Comparison of ENCODE assay signal across 8 cellular contexts in the genomic region with DNA sequence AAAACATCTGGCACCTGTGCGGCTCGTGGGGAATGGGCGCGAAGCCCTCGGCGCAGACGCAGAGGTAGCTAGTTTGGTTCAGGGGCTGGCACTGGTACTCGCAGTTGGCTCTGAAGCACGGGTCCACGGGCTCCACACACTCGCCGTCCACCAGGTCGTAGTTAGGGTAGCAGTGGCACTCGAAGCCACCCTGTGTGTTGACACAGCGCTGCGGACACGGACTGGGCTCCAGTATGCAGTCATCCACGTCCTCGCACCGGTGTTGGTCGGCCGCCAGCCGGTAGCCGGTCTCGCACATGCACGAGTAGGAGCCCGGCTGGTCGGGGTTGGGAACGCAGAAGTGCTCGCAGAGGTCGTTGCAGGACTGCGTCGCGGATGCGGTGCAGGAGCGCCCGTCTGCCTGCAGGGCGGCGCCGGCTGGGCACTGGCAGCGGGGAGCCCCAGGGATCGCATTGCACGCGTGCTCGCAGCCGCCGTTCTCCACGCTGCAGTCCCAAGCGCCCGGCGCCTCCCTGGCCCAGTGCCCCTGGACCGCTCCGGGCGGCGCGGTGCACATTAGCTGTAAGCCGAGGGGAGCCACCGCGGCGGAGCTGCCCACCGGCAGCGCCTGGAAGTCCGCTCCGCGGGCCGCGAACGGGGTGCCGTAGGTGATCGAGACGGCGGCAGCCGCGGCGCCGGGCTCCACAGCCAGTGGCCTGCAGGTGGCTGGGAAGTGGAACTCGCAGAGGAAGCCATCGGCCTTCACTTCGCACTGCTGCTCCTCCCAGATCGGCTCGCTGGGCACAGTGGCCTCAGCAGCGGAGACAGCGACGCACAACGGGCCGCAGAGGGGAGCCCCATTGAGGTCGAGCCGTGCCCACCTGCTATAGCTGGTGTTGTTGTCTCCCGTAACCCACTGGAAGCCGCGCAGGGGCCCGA. TPM values are rescaled to one million over a fixed set of nuclear protein-coding genes. Genes with fewer than 3 reads are reported as not detected.
DNase-seq lines count a peak whose midpoint lies in the region; ATAC-seq and TF ChIP-seq lines count a peak whose summit lies in the region.

No MANE protein-coding gene starts in this region.

- H3K36me3 Mint-ChIP-seq in CD4-positive, alpha-beta memory T cell = no peaks in the 10 kb centered on the region
- H3K36me3 Mint-ChIP-seq in activated T-cell treated with anti-CD3 and anti-CD28 coated beads, Interleukin-2, amount 50 U/mL, for 72 hours (ENCODE audit: insufficient read depth in 2 of 2) = peaks cover 2% of the 10 kb centered on the region in 2 donors

- peaks cover 6% of the 10 kb centered on the region for H3K4me1 ChIP-seq in CD4-positive, alpha-beta memory T cell (ENCODE audit: insufficient read depth, low read length)
- H3K4me1 ChIP-seq in IMR-90 (ENCODE audit: control insufficient read depth, insufficient read depth, low read length) = peaks cover 4% of the 10 kb centered on the region; the same call in 1 of the 2 replicates
- H3K4me1 ChIP-seq in trophoblast cell (ENCODE audit: control insufficient read depth in 1 of 2, insufficient read depth in 2 of 2, low read length in 2 of 2) = peaks cover 34 to 43% of the 10 kb centered on the region in 2 experiments

- intact Hi-C loops in CD4-positive, alpha-beta memory T cell (cut with micrococcal nuclease) = no loop called here
- intact Hi-C loops in IMR-90 (cut with micrococcal nuclease) = no loop called here
- intact Hi-C loops in cardiac septum (cut with DNase I) = loop anchor here (2.0 kb wide), 1 partner anchor 186 kb away; no protein-coding TSS in a partner anchor

- H3K27me3 Mint-ChIP-seq in CD4-positive, alpha-beta memory T cell = peaks cover 32 to 37% of the 10 kb centered on the region in 2 donors
- peaks cover 61% of the 10 kb centered on the region for H3K27me3 Mint-ChIP-seq in activated T-cell treated with anti-CD3 and anti-CD28 coated beads, Interleukin-2, amount 50 U/mL, for 72 hours (ENCODE audit: low read depth)

- H3K18ac ChIP-seq in IMR-90 (ENCODE audit: low read depth, low read length) = no peak overlapping the region
- H3K18ac ChIP-seq in trophoblast cell (ENCODE audit: low read length) = no peak overlapping the region

- no peak overlapping the region for H3K14ac ChIP-seq in IMR-90 (replicated peaks; ENCODE audit: low read depth, low read length)
- H3K14ac ChIP-seq in trophoblast cell (ENCODE audit: low read length) = no peak overlapping the region

- no peaks in the 10 kb centered on the region for H3K9me3 ChIP-seq in CD4-positive, alpha-beta memory T cell (ENCODE audit: control insufficient read depth in 1 of 2, low read length in 2 of 2)
- peaks cover 4% of the 10 kb centered on the region; the same call in 1 of the 2 replicates for H3K9me3 ChIP-seq in IMR-90 (ENCODE audit: control insufficient read depth, insufficient read depth, low read length)
- H3K9me3 ChIP-seq in trophoblast cell (ENCODE audit: insufficient read depth, low read depth, low read length) = peaks cover 7% of the 10 kb centered on the region

- no peaks in the 10 kb centered on the region for H3K36me3 ChIP-seq in CD4-positive, alpha-beta memory T cell (ENCODE audit: insufficient read depth, low read length)
- H3K36me3 ChIP-seq in IMR-90 (ENCODE audit: control insufficient read depth, insufficient read depth, low read length) = no peaks in the 10 kb centered on the region
- no peaks in the 10 kb centered on the region for H3K36me3 ChIP-seq in trophoblast cell (ENCODE audit: control insufficient read depth in 1 of 2, insufficient read depth in 2 of 2, low read length in 2 of 2)

- 0 out of 2 replicates have a peak, but pooled peaks have one; percentile 16 for TF ChIP-seq CTCF in IMR-90 (conservative IDR thresholded peaks at IDR 0.05; ENCODE audit: low read depth, low read length)

- DNase-seq in CD4-positive, alpha-beta memory T cell = peak in 3 of 5 donors; percentile 4 to 34 (median 9)
- DNase-seq in IMR-90 (peak; percentile 1), cardiac septum (ENCODE audit: low spot score) (peak; percentile 93), trophoblast cell (peak; percentile 22 to 55), occipital lobe (lab: John Stamatoyannopoulos, UW) (no peak), NCI-H1694 (lab: John Stamatoyannopoulos, UW) (no peak)
- peak; percentile 42 to 49 for DNase-seq in activated T-cell treated with anti-CD3 and anti-CD28 coated beads, Interleukin-2, amount 50 U/mL, for 72 hours

- H3K79me2 ChIP-seq in trophoblast cell (ENCODE audit: control insufficient read depth, insufficient read depth, low read length, poor library complexity) = peaks cover 2% of the 10 kb centered on the region

- peaks cover 0 to 8% (median 0%) of the 10 kb centered on the region in 8 donors for H3K9me3 Mint-ChIP-seq in CD4-positive, alpha-beta memory T cell
- no peaks in the 10 kb centered on the region for H3K9me3 Mint-ChIP-seq in activated T-cell treated with anti-CD3 and anti-CD28 coated beads, Interleukin-2, amount 50 U/mL, for 72 hours

- H2AK5ac ChIP-seq in IMR-90 (ENCODE audit: low read depth, low read length) (no peak overlapping the region), trophoblast cell (ENCODE audit: low read length) (no peak overlapping the region)

- H3K9me1 ChIP-seq in IMR-90 (ENCODE audit: insufficient read depth, low read length) = no peaks in the 10 kb centered on the region

- H3K27ac ChIP-seq in CD4-positive, alpha-beta memory T cell (ENCODE audit: low read depth, low read length) = no peak overlapping the region
- H3K27ac ChIP-seq in IMR-90 (ENCODE audit: insufficient read depth, low read length) (no peak overlapping the region), trophoblast cell (ENCODE audit: low read depth, low read length) (no peak overlapping the region)

- no peak overlapping the region for H4K12ac ChIP-seq in trophoblast cell (ENCODE audit: low read depth, low read length)

- 5% methylated on average over 52 of the region's 92 CpGs; no CpG with 5 or more reads in 1 of the 2 experiments for WGBS in IMR-90 (ENCODE audit: extremely low coverage in 2 of 2, insufficient read length in 1 of 2), 2 experiments
- WGBS in trophoblast cell (ENCODE audit: extremely low coverage, insufficient coverage, insufficient read length) = no CpG with 5 or more reads among the region's 92 CpGs

- no peak overlapping the region for H4K8ac ChIP-seq in IMR-90 (ENCODE audit: low read depth in 2 of 2, low read length in 2 of 2)
- H4K8ac ChIP-seq in trophoblast cell (ENCODE audit: low read depth, low read length) = no peak overlapping the region

- H3K27me3 ChIP-seq in CD4-positive, alpha-beta memory T cell (ENCODE audit: insufficient read depth, low read length) = peaks cover 3% of the 10 kb centered on the region
- H3K27me3 ChIP-seq in IMR-90 (ENCODE audit: control insufficient read depth, insufficient read depth, low read length) (peaks cover 76% of the 10 kb centered on the region), trophoblast cell (ENCODE audit: insufficient read depth, low read length) (peaks cover 31% of the 10 kb centered on the region)

- no peaks in the 10 kb centered on the region; the same call in 1 of the 2 replicates for H4K20me1 ChIP-seq in IMR-90 (ENCODE audit: insufficient read depth, low read length)

- H3K79me1 ChIP-seq in IMR-90 (ENCODE audit: low read depth in 1 of 2, low read length in 2 of 2) (no peaks in the 10 kb centered on the region), trophoblast cell (ENCODE audit: low read length) (peaks cover 6% of the 10 kb centered on the region)

- H2BK15ac ChIP-seq in IMR-90 (ENCODE audit: low read depth, low read length) = no peak overlapping the region

- no peak overlapping the region for H2BK20ac ChIP-seq in IMR-90 (ENCODE audit: low read depth, low read length)

- TF ChIP-seq RAD21 in IMR-90 (IDR thresholded peaks at IDR 0.05; ENCODE audit: low read length) = no peak

- peak overlapping the region in 2 of 8 donors; percentile 12 to 15 for H3K4me3 Mint-ChIP-seq in CD4-positive, alpha-beta memory T cell
- peak overlapping the region; percentile 52 to 63 for H3K4me3 Mint-ChIP-seq in activated T-cell treated with anti-CD3 and anti-CD28 coated beads, Interleukin-2, amount 50 U/mL, for 72 hours

- H2BK12ac ChIP-seq in trophoblast cell (ENCODE audit: low read length) = no peak overlapping the region

- no peak for TF ChIP-seq POLR2A in IMR-90 (IDR thresholded peaks at IDR 0.05; ENCODE audit: low read depth, low read length)

- H3K4me2 ChIP-seq in IMR-90 (ENCODE audit: low read depth, low read length) (peak overlapping the region; percentile 59; the same call in 1 of the 2 replicates), trophoblast cell (ENCODE audit: low read length) (peak overlapping the region; percentile 71)

- in situ Hi-C loops in IMR-90 (cut with MboI; ENCODE audit: low sequenced_read_pairs) = no loop called here

- no peak overlapping the region for H2AK9ac ChIP-seq in IMR-90 (replicated peaks; ENCODE audit: low read depth, low read length, poor library complexity)

- POLR2A ChIA-PET in CD4-positive, alpha-beta memory T cell (lab: Charles Lee; ENCODE audit: partially characterized antibody) = no interaction called here
- POLR2A ChIA-PET in IMR-90 (lab: Charles Lee; ENCODE audit: unreplicated experiment) = no interaction called here

- no peak overlapping the region for H3K4me3 ChIP-seq in CD4-positive, alpha-beta memory T cell (ENCODE audit: low read length in 2 of 2)
- H3K4me3 ChIP-seq in IMR-90 (ENCODE audit: insufficient read depth, low read depth, low read length) (no peak overlapping the region), trophoblast cell (ENCODE audit: low read depth, low read length) (peak overlapping the region; percentile 46)

- CTCF ChIA-PET in CD4-positive, alpha-beta memory T cell (lab: Charles Lee; ENCODE audit: partially characterized antibody) = interaction anchor here (1.7 kb wide), 1 partner anchor 10 kb away, joined by 5 read pairs; no protein-coding TSS in a partner anchor
- CTCF ChIA-PET in IMR-90 (lab: Yijun Ruan, JAX) = interaction anchor here (2.4 kb wide), 1 partner anchor 301 kb away, joined by 7 read pairs; no protein-coding TSS in a partner anchor

- dilution Hi-C loops in IMR-90 (cut with HindIII; ENCODE audit: low sequenced_read_pairs, unreplicated experiment) = no loop called here

- H3K27ac Mint-ChIP-seq in CD4-positive, alpha-beta memory T cell = no peak overlapping the region
- H3K27ac Mint-ChIP-seq in activated T-cell treated with anti-CD3 and anti-CD28 coated beads, Interleukin-2, amount 50 U/mL, for 72 hours = no peak overlapping the region

- no peak overlapping the region for H3K4ac ChIP-seq in IMR-90 (ENCODE audit: low read depth, low read length)
- no peak overlapping the region for H3K4ac ChIP-seq in trophoblast cell (ENCODE audit: low read depth, low read length)

- H2BK120ac ChIP-seq in IMR-90 (ENCODE audit: low read depth, low read length) (no peak overlapping the region), trophoblast cell (ENCODE audit: insufficient read depth, low read length, poor library complexity) (no peak overlapping the region)

- peaks cover 0 to 4% (median under 1%) of the 10 kb centered on the region in 4 donors for H3K4me1 Mint-ChIP-seq in CD4-positive, alpha-beta memory T cell
- peaks cover 7% of the 10 kb centered on the region for H3K4me1 Mint-ChIP-seq in activated T-cell treated with anti-CD3 and anti-CD28 coated beads, Interleukin-2, amount 50 U/mL, for 72 hours (ENCODE audit: low read depth)

- no peak overlapping the region for H3K23ac ChIP-seq in IMR-90 (ENCODE audit: low read depth, low read length)
- H3K23ac ChIP-seq in trophoblast cell (ENCODE audit: low read length) = no peak overlapping the region

- H3K9ac ChIP-seq in IMR-90 (ENCODE audit: low read depth, low read length) (no peak overlapping the region), trophoblast cell (ENCODE audit: low read length) (no peak overlapping the region)

- no TSS peak for BruUV-seq in IMR-90 (replicated peaks; lab: Mats Ljungman, UMichigan)

- H2AFZ ChIP-seq in IMR-90 (replicated peaks; ENCODE audit: low read length, poor library complexity) (peak overlapping the region; percentile 58), trophoblast cell (ENCODE audit: insufficient read depth, low read length, poor library complexity) (no peak overlapping the region)

- H2BK5ac ChIP-seq in IMR-90 (ENCODE audit: low read depth, low read length, poor library complexity, severe bottlenecking) = no peak overlapping the region
- H2BK5ac ChIP-seq in trophoblast cell (ENCODE audit: low read depth, low read length, poor library complexity) = no peak overlapping the region

- H4K5ac ChIP-seq in IMR-90 (ENCODE audit: low read depth, low read length) = no peak overlapping the region

- peak; percentile 33 for ATAC-seq in IMR-90 (ENCODE audit: low read depth)
- peak; percentile 71 to 72 for ATAC-seq in activated T-cell treated with anti-CD3 and anti-CD28 coated beads, Interleukin-2, amount 50 U/mL, for 72 hours (replicated peaks in 1 of 2)
- ATAC-seq in HG02571 (IDR thresholded peaks at IDR 0.05; ENCODE audit: unreplicated experiment) = no peak

- H4K91ac ChIP-seq in IMR-90 (ENCODE audit: insufficient read depth, low read depth, low read length) (no peak overlapping the region), trophoblast cell (ENCODE audit: low read depth, low read length) (no peak overlapping the region)

- no peak overlapping the region for H3K56ac ChIP-seq in IMR-90 (ENCODE audit: extremely low read depth, insufficient read depth, low read length)

RNA-seq across cellular contexts. Expression of a gene that starts 0.9 kb away (rescaled TPM):
- total RNA-seq in CD4-positive, alpha-beta memory T cell = under 1 TPM; 0.29 to 0.50 TPM
- under 1 TPM in 1 of 2 donors, not detected in 1; 0.05 TPM for polyA plus RNA-seq in CD4-positive, alpha-beta memory T cell
- total RNA-seq in IMR-90 (2012; rRNA removed) (under 0.01 TPM in 1 of 2 replicates, not detected in the other), cardiac septum (27.0 TPM), occipital lobe (0.94 TPM)
- 0.07 and 0.09 TPM in 2 replicates for polyA plus RNA-seq in IMR-90 (2012; rRNA removed)
- 0.08 and 0.09 TPM in 2 replicates for polyA plus RNA-seq in IMR-90 (2012; cell fraction: cytosol; rRNA removed)
- 0.09 and 0.15 TPM in 2 replicates for polyA plus RNA-seq in IMR-90 (2012; cell fraction: nucleus; rRNA removed; ENCODE audit: low replicate concordance)
- not detected for total RNA-seq in activated T-cell treated with anti-CD3 and anti-CD28 coated beads, Interleukin-2, amount 50 U/mL, for 72 hours
- polyA plus RNA-seq in trophoblast cell (2013) = 0.70 and 0.90 TPM in 2 replicates

RNA-seq across cellular contexts. Expression of a gene that starts 13.4 kb away (rescaled TPM):
- not detected for total RNA-seq in CD4-positive, alpha-beta memory T cell
- not detected for polyA plus RNA-seq in CD4-positive, alpha-beta memory T cell
- total RNA-seq in IMR-90 (2012; rRNA removed) = not detected in 2 replicates
- not detected in 2 replicates for polyA plus RNA-seq in IMR-90 (2012; rRNA removed)
- polyA plus RNA-seq in IMR-90 (2012; cell fraction: cytosol; rRNA removed) = not detected in 2 replicates
- not detected in 2 replicates for polyA plus RNA-seq in IMR-90 (2012; cell fraction: nucleus; rRNA removed; ENCODE audit: low replicate concordance)
- not detected for total RNA-seq in activated T-cell treated with anti-CD3 and anti-CD28 coated beads, Interleukin-2, amount 50 U/mL, for 72 hours
- not detected for total RNA-seq in cardiac septum
- polyA plus RNA-seq in trophoblast cell (2013) = not detected in 2 replicates
- total RNA-seq in occipital lobe = not detected

RNA-seq across cellular contexts. Expression of a gene that starts 37.6 kb away (rescaled TPM):
- 1 to 10 TPM; 1.2 to 1.3 TPM for total RNA-seq in CD4-positive, alpha-beta memory T cell
- under 1 TPM in 1 of 2 donors, not detected in 1; 0.55 TPM for polyA plus RNA-seq in CD4-positive, alpha-beta memory T cell
- total RNA-seq in IMR-90 (2012; rRNA removed) (under 0.01 TPM in 1 of 2 replicates, not detected in the other), cardiac septum (40.3 TPM), occipital lobe (13.6 TPM)
- polyA plus RNA-seq in IMR-90 (2012; rRNA removed) = 0.02 TPM in 1 of 2 replicates, not detected in the other
- polyA plus RNA-seq in IMR-90 (2012; cell fraction: cytosol; rRNA removed) = not detected in 2 replicates
- polyA plus RNA-seq in IMR-90 (2012; cell fraction: nucleus; rRNA removed; ENCODE audit: low replicate concordance) = not detected in 2 replicates
- total RNA-seq in activated T-cell treated with anti-CD3 and anti-CD28 coated beads, Interleukin-2, amount 50 U/mL, for 72 hours = 1 to 10 TPM in 1 of 2 donors, under 1 TPM in 1; 0.36 to 2.0 TPM
- under 0.01 TPM in 1 of 2 replicates, not detected in the other for polyA plus RNA-seq in trophoblast cell (2013)

Comparison
In these comparisons a context has a peak if more than half of its experiments do, and no peak if none do; other contexts are left out.
1. DNase-seq: peak in CD4-positive, alpha-beta memory T cell (3 of 5), IMR-90 (single experiment), activated T-cell treated with anti-CD3 and anti-CD28 coated beads, Interleukin-2, amount 50 U/mL, for 72 hours (2 of 2), cardiac septum (single experiment) and trophoblast cell (2 of 2); none in occipital lobe (single experiment) and NCI-H1694 (single experiment).
2. RNA of a gene that starts 0.9 kb away (total RNA-seq): 27.0 TPM in cardiac septum (single experiment); 0.94 TPM in occipital lobe (single experiment), 0.29 to 0.50 TPM in CD4-positive, alpha-beta memory T cell, under 0.01 TPM in IMR-90 and not detected in activated T-cell treated with anti-CD3 and anti-CD28 coated beads, Interleukin-2, amount 50 U/mL, for 72 hours; every median in the first group is over 10 times any median in the second.